22 cellular contexts compared by ENCODE assay signal in genomic region chr20:49118307-49118706, GRCh38.
"Had no signal": no experiment of that assay in that cellular context is flagged by ENCODE, and none has a peak within 500 bp of the region (broad histone marks: within the 10 kb centered on the region; RNA-seq: fewer than 3 reads in every experiment).

No MANE protein-coding gene starts in this region.

- H3K27me3 ChIP-seq: spleen, testis had no signal

- DNase-seq: activated CD4-positive, alpha-beta T cell treated with anti-CD3 and anti-CD28 coated beads, Interleukin-2, amount 50 U/mL, for 1 hour; activated CD8-positive, alpha-beta memory T cell treated with anti-CD3 and anti-CD28 coated beads for 24 hours; activated effector memory CD4-positive, alpha-beta T cell treated with Interleukin-2 at 50 U/mL for 16 hours; activated naive CD4-positive, alpha-beta T cell treated with Interleukin-2 at 50 U/mL for 16 hours; anterior cingulate cortex; dermis blood vessel endothelial cell; effector CD8-positive, alpha-beta T cell; kidney glomerular epithelial cell; left ventricle myocardium superior; nephron progenitor cell; nucleus accumbens; right cardiac atrium; SK-N-SH; spleen; stimulated activated naive CD8-positive, alpha-beta T cell treated with anti-CD3 and anti-CD28 coated beads, Interleukin-15, Interleukin-2, amounts not matched to agents 100 U/mL and 50 U/mL, for 24 hours; SW 1271; T1000; testis; trophoblast cell had no signal

- H3K9ac ChIP-seq: SK-N-SH had no signal

- H3K4me2 ChIP-seq: SK-N-SH had no signal

- H3K27ac Mint-ChIP-seq: nephron progenitor cell, WTC11 had no signal

- H3K27ac ChIP-seq: spleen, testis had no signal

- H3K4me3 Mint-ChIP-seq: central memory CD8-positive, alpha-beta T cell; nephron progenitor cell; T-helper 1 cell treated with Interleukin-12 subunit alpha and Interleukin-12 subunit beta and Interleukin-4 antibody, amounts not matched to agents 30 μg/mL and 1 μg/mL, for 36 hours; WTC11 had no signal

- H3K4me3 ChIP-seq: spleen, testis had no signal

- H3K27me3 Mint-ChIP-seq: central memory CD8-positive, alpha-beta T cell had no signal

- H3K4me1 ChIP-seq: spleen, testis had no signal

- H3K4me1 Mint-ChIP-seq: central memory CD8-positive, alpha-beta T cell; nephron progenitor cell; WTC11 had no signal

- H3K9me3 Mint-ChIP-seq: central memory CD8-positive, alpha-beta T cell; nephron progenitor cell; T-helper 1 cell treated with Interleukin-12 subunit alpha and Interleukin-12 subunit beta and Interleukin-4 antibody, amounts not matched to agents 30 μg/mL and 1 μg/mL, for 36 hours; WTC11 had no signal

- H3K9me3 ChIP-seq: SK-N-SH, spleen, testis had no signal

- ATAC-seq: left ventricle myocardium superior; right cardiac atrium; stimulated activated naive CD8-positive, alpha-beta T cell treated with anti-CD3 and anti-CD28 coated beads, Interleukin-15, Interleukin-2, amounts not matched to agents 100 U/mL and 50 U/mL, for 24 hours; WTC11 had no signal
